Comparison of ENCODE assay signal across 8 cellular contexts in genomic region chr14:54652188-54652889, GRCh38.
DNase-seq lines count a peak whose midpoint lies in the region; ATAC-seq, FAIRE-seq and TF ChIP-seq lines count a peak whose summit lies in the region.

No MANE protein-coding gene starts in this region.

- DNase-seq in AG09309 (ENCODE audit: low read depth), result peak; percentile 99
- DNase-seq in RCC 7860 (ENCODE audit: low spot score), result peak; percentile 93
- DNase-seq in fibroblast of gingiva (ENCODE audit: low read depth), result peak; percentile 99
- DNase-seq in myocyte (ENCODE audit: low read depth), result peak; percentile 95
- DNase-seq in midbrain (lab: John Stamatoyannopoulos, UW), result no peak
- DNase-seq in stimulated activated CD4-positive, alpha-beta T cell treated with anti-CD3 and anti-CD28 coated beads, Interleukin-4, amount 100 ng/mL, for 4 hours, result no peak

- peak overlapping the region; percentile 12 for H3K4me3 ChIP-seq in AG09309 (ENCODE audit: control insufficient read depth, low read depth, low read length)

- ATAC-seq in GM19395 (IDR thresholded peaks at IDR 0.05; ENCODE audit: unreplicated experiment), result no peak
- no peak for ATAC-seq in GM19324 (IDR thresholded peaks at IDR 0.05; ENCODE audit: low FRiP score, unreplicated experiment)

- no peak for TF ChIP-seq CTCF in AG09309 (IDR thresholded peaks at IDR 0.05; ENCODE audit: control insufficient read depth, insufficient read depth, low read depth, low read length, missing control alignments)

- FAIRE-seq in RCC 7860 (lab: Jason Lieb, UNC), result peak; percentile 94

Comparison
In these comparisons a context has a peak if more than half of its experiments do, and no peak if none do; other contexts are left out.
1. DNase-seq: peak in AG09309 (single experiment), RCC 7860 (single experiment), fibroblast of gingiva (single experiment) and myocyte (single experiment); none in midbrain (single experiment) and stimulated activated CD4-positive, alpha-beta T cell treated with anti-CD3 and anti-CD28 coated beads, Interleukin-4, amount 100 ng/mL, for 4 hours (0 of 2).